1 cellular context compared by ENCODE assay signal in genomic region chr6:41734666-41735426, GRCh38.
TF ChIP-seq lines count a peak whose summit lies in the region.

No MANE protein-coding gene starts in this region.

TF ChIP-seq in HepG2, 621 proteins besides CTCF, POLR2A, EP300 and RAD21 (continued from another document and continues in another):
- no peak for TF ChIP-seq HNRNPLL (IDR thresholded peaks at IDR 0.05; ENCODE audit: low read depth, low read length, poor library complexity, severe bottlenecking)
- no peak for TF ChIP-seq SNRNP70 (IDR thresholded peaks at IDR 0.05; ENCODE audit: low read depth, low read length)
- TF ChIP-seq FOXP4 (CRISPR knock-in tag; IDR thresholded peaks at IDR 0.05), result peak; percentile 12; the same call in 1 of the 2 replicates
- TF ChIP-seq IRX3 (CRISPR knock-in tag; IDR thresholded peaks at IDR 0.05; ENCODE audit: borderline replicate concordance, low read depth), result no peak
- TF ChIP-seq ZNF83 (CRISPR knock-in tag; IDR thresholded peaks at IDR 0.05; ENCODE audit: borderline replicate concordance), result no peak
- TF ChIP-seq, protein P1, sequence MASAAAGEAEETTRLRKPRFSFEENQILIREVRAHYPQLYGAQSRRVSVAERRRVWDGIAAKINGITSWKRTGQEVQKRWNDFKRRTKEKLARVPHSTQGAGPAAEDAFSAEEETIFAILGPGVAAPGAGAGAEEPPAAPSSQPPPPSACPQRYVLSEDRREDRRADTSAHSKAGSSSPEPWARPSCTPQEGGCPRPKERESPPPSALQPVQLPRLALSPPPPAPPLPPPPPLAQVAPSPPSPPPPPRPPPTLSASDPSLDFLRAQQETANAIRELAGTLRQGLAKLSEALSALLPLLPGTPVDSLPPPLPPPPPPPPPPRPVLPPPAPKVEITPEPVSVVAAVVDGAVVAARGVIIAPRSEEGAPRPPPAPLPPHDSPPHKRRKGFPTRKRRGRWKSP (CRISPR knock-in tag; IDR thresholded peaks at IDR 0.05), result no peak
- no peak for TF ChIP-seq KMT2B (CRISPR knock-in tag; IDR thresholded peaks at IDR 0.05)
- TF ChIP-seq SP2 (CRISPR knock-in tag; IDR thresholded peaks at IDR 0.05), result no peak
- no peak for TF ChIP-seq ZNF33A (CRISPR knock-in tag; IDR thresholded peaks at IDR 0.05; ENCODE audit: borderline replicate concordance)
- TF ChIP-seq LCORL (IDR thresholded peaks at IDR 0.05), result no peak
- TF ChIP-seq LCORL (CRISPR knock-in tag; IDR thresholded peaks at IDR 0.05), result peak; percentile 58; the same call in 1 of the 2 replicates
- TF ChIP-seq NR2F1 (CRISPR knock-in tag; IDR thresholded peaks at IDR 0.05), result no peak
- no peak for TF ChIP-seq SCMH1 (CRISPR knock-in tag; IDR thresholded peaks at IDR 0.05; ENCODE audit: borderline replicate concordance)
- TF ChIP-seq, protein P2, sequence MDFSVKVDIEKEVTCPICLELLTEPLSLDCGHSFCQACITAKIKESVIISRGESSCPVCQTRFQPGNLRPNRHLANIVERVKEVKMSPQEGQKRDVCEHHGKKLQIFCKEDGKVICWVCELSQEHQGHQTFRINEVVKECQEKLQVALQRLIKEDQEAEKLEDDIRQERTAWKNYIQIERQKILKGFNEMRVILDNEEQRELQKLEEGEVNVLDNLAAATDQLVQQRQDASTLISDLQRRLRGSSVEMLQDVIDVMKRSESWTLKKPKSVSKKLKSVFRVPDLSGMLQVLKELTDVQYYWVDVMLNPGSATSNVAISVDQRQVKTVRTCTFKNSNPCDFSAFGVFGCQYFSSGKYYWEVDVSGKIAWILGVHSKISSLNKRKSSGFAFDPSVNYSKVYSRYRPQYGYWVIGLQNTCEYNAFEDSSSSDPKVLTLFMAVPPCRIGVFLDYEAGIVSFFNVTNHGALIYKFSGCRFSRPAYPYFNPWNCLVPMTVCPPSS (IDR thresholded peaks at IDR 0.05), result no peak
- TF ChIP-seq FOXC1 (CRISPR knock-in tag; IDR thresholded peaks at IDR 0.05; ENCODE audit: borderline replicate concordance), result no peak; the same call in 1 of the 2 replicates
- TF ChIP-seq PHF20 (CRISPR knock-in tag; IDR thresholded peaks at IDR 0.05), result peak; percentile 32
- no peak for TF ChIP-seq ZNF577 (CRISPR knock-in tag; IDR thresholded peaks at IDR 0.05; ENCODE audit: borderline replicate concordance, low read depth)
- TF ChIP-seq ZNF253 (CRISPR knock-in tag; IDR thresholded peaks at IDR 0.05; ENCODE audit: borderline replicate concordance), result no peak
- no peak for TF ChIP-seq ISX (CRISPR knock-in tag; conservative IDR thresholded peaks at IDR 0.05)
- no peak for TF ChIP-seq ZNF766 (CRISPR knock-in tag; IDR thresholded peaks at IDR 0.05; ENCODE audit: borderline replicate concordance)
- TF ChIP-seq, protein P3, sequence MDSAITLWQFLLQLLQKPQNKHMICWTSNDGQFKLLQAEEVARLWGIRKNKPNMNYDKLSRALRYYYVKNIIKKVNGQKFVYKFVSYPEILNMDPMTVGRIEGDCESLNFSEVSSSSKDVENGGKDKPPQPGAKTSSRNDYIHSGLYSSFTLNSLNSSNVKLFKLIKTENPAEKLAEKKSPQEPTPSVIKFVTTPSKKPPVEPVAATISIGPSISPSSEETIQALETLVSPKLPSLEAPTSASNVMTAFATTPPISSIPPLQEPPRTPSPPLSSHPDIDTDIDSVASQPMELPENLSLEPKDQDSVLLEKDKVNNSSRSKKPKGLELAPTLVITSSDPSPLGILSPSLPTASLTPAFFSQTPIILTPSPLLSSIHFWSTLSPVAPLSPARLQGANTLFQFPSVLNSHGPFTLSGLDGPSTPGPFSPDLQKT (CRISPR knock-in tag; IDR thresholded peaks at IDR 0.05; ENCODE audit: borderline replicate concordance), result no peak
- no peak for TF ChIP-seq ZNF414 (CRISPR knock-in tag; IDR thresholded peaks at IDR 0.05)
- TF ChIP-seq AGO2 (optimal IDR thresholded peaks at IDR 0.05; ENCODE audit: low read depth, low read length), result peak; percentile 93
- TF ChIP-seq ZNF781 (CRISPR knock-in tag; IDR thresholded peaks at IDR 0.05; ENCODE audit: borderline replicate concordance, not compliant biosample characterization), result no peak
- TF ChIP-seq RFX3 (CRISPR knock-in tag; IDR thresholded peaks at IDR 0.05), result no peak
- TF ChIP-seq, protein P4, sequence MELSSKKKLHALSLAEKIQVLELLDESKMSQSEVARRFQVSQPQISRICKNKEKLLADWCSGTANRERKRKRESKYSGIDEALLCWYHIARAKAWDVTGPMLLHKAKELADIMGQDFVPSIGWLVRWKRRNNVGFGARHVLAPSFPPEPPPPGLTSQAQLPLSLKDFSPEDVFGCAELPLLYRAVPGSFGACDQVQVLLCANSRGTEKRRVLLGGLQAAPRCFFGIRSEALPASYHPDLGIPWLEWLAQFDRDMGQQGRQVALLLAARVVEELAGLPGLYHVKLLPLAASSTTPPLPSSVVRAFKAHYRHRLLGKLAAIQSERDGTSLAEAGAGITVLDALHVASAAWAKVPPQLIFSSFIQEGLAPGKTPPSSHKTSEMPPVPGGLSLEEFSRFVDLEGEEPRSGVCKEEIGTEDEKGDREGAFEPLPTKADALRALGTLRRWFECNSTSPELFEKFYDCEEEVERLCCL (CRISPR knock-in tag; IDR thresholded peaks at IDR 0.05; ENCODE audit: borderline replicate concordance), result no peak
- peak; percentile 72 for TF ChIP-seq ZNF687 (CRISPR knock-in tag; IDR thresholded peaks at IDR 0.05)
- no peak for TF ChIP-seq HOXD1 (CRISPR knock-in tag; IDR thresholded peaks at IDR 0.05)
- TF ChIP-seq, protein P5, sequence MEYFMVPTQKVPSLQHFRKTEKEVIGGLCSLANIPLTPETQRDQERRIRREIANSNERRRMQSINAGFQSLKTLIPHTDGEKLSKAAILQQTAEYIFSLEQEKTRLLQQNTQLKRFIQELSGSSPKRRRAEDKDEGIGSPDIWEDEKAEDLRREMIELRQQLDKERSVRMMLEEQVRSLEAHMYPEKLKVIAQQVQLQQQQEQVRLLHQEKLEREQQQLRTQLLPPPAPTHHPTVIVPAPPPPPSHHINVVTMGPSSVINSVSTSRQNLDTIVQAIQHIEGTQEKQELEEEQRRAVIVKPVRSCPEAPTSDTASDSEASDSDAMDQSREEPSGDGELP (IDR thresholded peaks at IDR 0.05; ENCODE audit: borderline replicate concordance, low read depth), result peak; percentile 20; the same call in 1 of the 2 replicates
- TF ChIP-seq ZNF672 (CRISPR knock-in tag; IDR thresholded peaks at IDR 0.05), result no peak
- TF ChIP-seq RFXAP (CRISPR knock-in tag; IDR thresholded peaks at IDR 0.05; ENCODE audit: borderline replicate concordance), result peak; percentile 19; the same call in 1 of the 2 replicates
- TF ChIP-seq, protein P6, sequence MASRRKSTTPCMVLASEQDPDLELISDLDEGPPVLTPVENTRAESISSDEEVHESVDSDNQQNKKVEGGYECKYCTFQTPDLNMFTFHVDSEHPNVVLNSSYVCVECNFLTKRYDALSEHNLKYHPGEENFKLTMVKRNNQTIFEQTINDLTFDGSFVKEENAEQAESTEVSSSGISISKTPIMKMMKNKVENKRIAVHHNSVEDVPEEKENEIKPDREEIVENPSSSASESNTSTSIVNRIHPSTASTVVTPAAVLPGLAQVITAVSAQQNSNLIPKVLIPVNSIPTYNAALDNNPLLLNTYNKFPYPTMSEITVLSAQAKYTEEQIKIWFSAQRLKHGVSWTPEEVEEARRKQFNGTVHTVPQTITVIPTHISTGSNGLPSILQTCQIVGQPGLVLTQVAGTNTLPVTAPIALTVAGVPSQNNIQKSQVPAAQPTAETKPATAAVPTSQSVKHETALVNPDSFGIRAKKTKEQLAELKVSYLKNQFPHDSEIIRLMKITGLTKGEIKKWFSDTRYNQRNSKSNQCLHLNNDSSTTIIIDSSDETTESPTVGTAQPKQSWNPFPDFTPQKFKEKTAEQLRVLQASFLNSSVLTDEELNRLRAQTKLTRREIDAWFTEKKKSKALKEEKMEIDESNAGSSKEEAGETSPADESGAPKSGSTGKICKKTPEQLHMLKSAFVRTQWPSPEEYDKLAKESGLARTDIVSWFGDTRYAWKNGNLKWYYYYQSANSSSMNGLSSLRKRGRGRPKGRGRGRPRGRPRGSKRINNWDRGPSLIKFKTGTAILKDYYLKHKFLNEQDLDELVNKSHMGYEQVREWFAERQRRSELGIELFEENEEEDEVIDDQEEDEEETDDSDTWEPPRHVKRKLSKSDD (CRISPR knock-in tag; IDR thresholded peaks at IDR 0.05; ENCODE audit: low read depth), result no peak
- TF ChIP-seq, protein P7, sequence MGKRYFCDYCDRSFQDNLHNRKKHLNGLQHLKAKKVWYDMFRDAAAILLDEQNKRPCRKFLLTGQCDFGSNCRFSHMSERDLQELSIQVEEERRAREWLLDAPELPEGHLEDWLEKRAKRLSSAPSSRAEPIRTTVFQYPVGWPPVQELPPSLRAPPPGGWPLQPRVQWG (CRISPR knock-in tag; IDR thresholded peaks at IDR 0.05; ENCODE audit: borderline replicate concordance, low read depth), result no peak
- TF ChIP-seq ZNF235 (CRISPR knock-in tag; IDR thresholded peaks at IDR 0.05; ENCODE audit: borderline replicate concordance), result no peak
- TF ChIP-seq ZNF234 (CRISPR knock-in tag; conservative IDR thresholded peaks at IDR 0.05), result no peak
- no peak for TF ChIP-seq WIZ (CRISPR knock-in tag; IDR thresholded peaks at IDR 0.05)
- TF ChIP-seq TOPORS (CRISPR knock-in tag; IDR thresholded peaks at IDR 0.05), result no peak
- no peak; the same call in 1 of the 2 replicates for TF ChIP-seq CREB3 (CRISPR knock-in tag; IDR thresholded peaks at IDR 0.05)
- TF ChIP-seq, protein P8, sequence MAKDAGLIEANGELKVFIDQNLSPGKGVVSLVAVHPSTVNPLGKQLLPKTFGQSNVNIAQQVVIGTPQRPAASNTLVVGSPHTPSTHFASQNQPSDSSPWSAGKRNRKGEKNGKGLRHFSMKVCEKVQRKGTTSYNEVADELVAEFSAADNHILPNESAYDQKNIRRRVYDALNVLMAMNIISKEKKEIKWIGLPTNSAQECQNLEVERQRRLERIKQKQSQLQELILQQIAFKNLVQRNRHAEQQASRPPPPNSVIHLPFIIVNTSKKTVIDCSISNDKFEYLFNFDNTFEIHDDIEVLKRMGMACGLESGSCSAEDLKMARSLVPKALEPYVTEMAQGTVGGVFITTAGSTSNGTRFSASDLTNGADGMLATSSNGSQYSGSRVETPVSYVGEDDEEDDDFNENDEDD (CRISPR knock-in tag; IDR thresholded peaks at IDR 0.05; ENCODE audit: borderline replicate concordance), result no peak
- TF ChIP-seq ZNF615 (CRISPR knock-in tag; IDR thresholded peaks at IDR 0.05; ENCODE audit: borderline replicate concordance), result no peak
- TF ChIP-seq NR3C1 (CRISPR knock-in tag; IDR thresholded peaks at IDR 0.05), result no peak
- no peak for TF ChIP-seq HNRNPL (IDR thresholded peaks at IDR 0.05; ENCODE audit: low read depth, low read length)
